Comparison of ENCODE assay signal across 10 cellular contexts in the genomic region with DNA sequence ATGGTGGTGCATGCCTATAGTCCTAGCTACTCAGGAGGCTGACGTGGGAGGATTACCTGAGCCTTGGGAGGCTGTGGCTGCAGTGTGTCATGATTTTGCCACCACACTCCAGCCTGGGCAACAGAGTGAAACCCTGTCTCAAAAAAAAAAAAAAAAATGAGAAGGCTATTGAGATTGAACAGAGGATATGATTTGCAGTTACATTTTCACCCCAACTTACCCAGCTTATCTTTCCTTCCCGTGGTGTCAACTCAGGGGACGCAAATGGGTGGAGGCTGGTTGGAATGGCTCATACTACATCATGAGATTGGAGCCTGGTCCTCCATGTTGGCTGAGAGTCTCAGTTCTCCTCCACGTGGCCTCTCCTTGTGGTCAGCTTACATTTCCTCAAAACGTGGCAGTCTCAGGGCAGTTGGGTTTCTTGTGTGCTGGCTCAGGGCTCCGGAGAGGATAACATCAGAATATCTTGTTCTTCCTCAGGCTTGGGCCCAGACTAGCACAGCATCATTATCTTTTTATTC. TPM values are rescaled to one million over a fixed set of nuclear protein-coding genes. Genes with fewer than 3 reads are reported as not detected.
DNase-seq lines count a peak whose midpoint lies in the region; ATAC-seq and TF ChIP-seq lines count a peak whose summit lies in the region.
"Had no signal": no experiment of that assay in that cellular context is flagged by ENCODE, and none has a peak within 500 bp of the region (broad histone marks: within the 10 kb centered on the region; RNA-seq: fewer than 3 reads in every experiment).

No MANE protein-coding gene starts in this region.

- H3K9me3 ChIP-seq in right atrium auricular region, result no peaks in the 10 kb centered on the region

- H3K36me3 Mint-ChIP-seq in activated T-cell treated with anti-CD3 and anti-CD28 coated beads, Interleukin-2, amount 50 U/mL, for 72 hours (ENCODE audit: insufficient read depth in 2 of 2), result peaks cover 8 to 19% of the 10 kb centered on the region in 2 donors
- H3K36me3 Mint-ChIP-seq in stimulated activated naive B cell treated with anti-CD40 and anti-IgM and Interleukin-4, amounts not matched to agents 10 μg/mL and 1 μg/mL and 100 μg/mL, for 72 hours, result peaks cover 15 to 26% of the 10 kb centered on the region in 2 donors
- H3K36me3 Mint-ChIP-seq in progenitor cell of endocrine pancreas (ENCODE audit: insufficient read depth), result no peaks in the 10 kb centered on the region

- H3K4me1 Mint-ChIP-seq in activated T-cell treated with anti-CD3 and anti-CD28 coated beads, Interleukin-2, amount 50 U/mL, for 72 hours (ENCODE audit: low read depth), result peaks cover 91% of the 10 kb centered on the region
- H3K4me1 Mint-ChIP-seq in stimulated activated naive B cell treated with anti-CD40 and anti-IgM and Interleukin-4, amounts not matched to agents 10 μg/mL and 1 μg/mL and 100 μg/mL, for 72 hours, result peaks cover 60 to 82% of the 10 kb centered on the region in 2 donors
- peaks cover 1% of the 10 kb centered on the region for H3K4me1 Mint-ChIP-seq in progenitor cell of endocrine pancreas (ENCODE audit: low read depth)

- peak overlapping the region; percentile 77 for H3K27ac Mint-ChIP-seq in activated T-cell treated with anti-CD3 and anti-CD28 coated beads, Interleukin-2, amount 50 U/mL, for 72 hours
- H3K27ac Mint-ChIP-seq in stimulated activated naive B cell treated with anti-CD40 and anti-IgM and Interleukin-4, amounts not matched to agents 10 μg/mL and 1 μg/mL and 100 μg/mL, for 72 hours, result peak overlapping the region; percentile 94
- H3K27ac Mint-ChIP-seq in progenitor cell of endocrine pancreas, result no peak overlapping the region

- peaks cover 0 to 12% of the 10 kb centered on the region in 2 donors for H3K4me1 ChIP-seq in right atrium auricular region

- H3K27ac ChIP-seq in right atrium auricular region, result peak overlapping the region in 1 of 2 donors; percentile 26

- TF ChIP-seq CTCF in right atrium auricular region (IDR thresholded peaks at IDR 0.05) (no peak), progenitor cell of endocrine pancreas (IDR thresholded peaks at IDR 0.05; ENCODE audit: unreplicated experiment) (no peak)

- DNase-seq in NOMO-1 (lab: John Stamatoyannopoulos, UW; ENCODE audit: unreplicated experiment in 2 of 2), result peak; percentile 10 to 54
- DNase-seq in activated T-cell treated with anti-CD3 and anti-CD28 coated beads, Interleukin-2, amount 50 U/mL, for 72 hours, result peak in 1 of 2 donors; percentile 57
- peak; percentile 62 for DNase-seq in right atrium auricular region (ENCODE audit: low spot score)
- DNase-seq in stimulated activated naive B cell treated with anti-CD40 and anti-IgM and Interleukin-4, amounts not matched to agents 10 μg/mL and 1 μg/mL and 100 μg/mL, for 72 hours, result no peak
- DNase-seq in glomerular visceral epithelial cell (ENCODE audit: extremely low spot score), result no peak
- DNase-seq in NCI-H774 (lab: John Stamatoyannopoulos, UW), result no peak
- no peak for DNase-seq in progenitor cell of endocrine pancreas (ENCODE audit: low spot score, unreplicated experiment)
- DNase-seq: activated CD4-positive, CD25-positive, alpha-beta regulatory T cell; NCI-H345 had no signal

- no peaks in the 10 kb centered on the region for H3K36me3 ChIP-seq in right atrium auricular region

- no peaks in the 10 kb centered on the region for H3K27me3 Mint-ChIP-seq in activated T-cell treated with anti-CD3 and anti-CD28 coated beads, Interleukin-2, amount 50 U/mL, for 72 hours (ENCODE audit: low read depth)
- no peaks in the 10 kb centered on the region for H3K27me3 Mint-ChIP-seq in stimulated activated naive B cell treated with anti-CD40 and anti-IgM and Interleukin-4, amounts not matched to agents 10 μg/mL and 1 μg/mL and 100 μg/mL, for 72 hours
- H3K27me3 Mint-ChIP-seq in progenitor cell of endocrine pancreas, result peaks cover 8% of the 10 kb centered on the region

- peak; percentile 46 to 67 for ATAC-seq in activated T-cell treated with anti-CD3 and anti-CD28 coated beads, Interleukin-2, amount 50 U/mL, for 72 hours (replicated peaks in 1 of 2)
- peak; percentile 40 to 45 for ATAC-seq in stimulated activated naive B cell treated with anti-CD40 and anti-IgM and Interleukin-4, amounts not matched to agents 10 μg/mL and 1 μg/mL and 100 μg/mL, for 72 hours (replicated peaks)
- no peak for ATAC-seq in GM21576 (IDR thresholded peaks at IDR 0.05; ENCODE audit: unreplicated experiment)

- no peaks in the 10 kb centered on the region for H3K27me3 ChIP-seq in right atrium auricular region

- no peak overlapping the region for H3K4me3 ChIP-seq in right atrium auricular region

- H3K4me3 Mint-ChIP-seq in activated T-cell treated with anti-CD3 and anti-CD28 coated beads, Interleukin-2, amount 50 U/mL, for 72 hours, result peak overlapping the region; percentile 55 to 70
- peak overlapping the region; percentile 18 to 56 for H3K4me3 Mint-ChIP-seq in stimulated activated naive B cell treated with anti-CD40 and anti-IgM and Interleukin-4, amounts not matched to agents 10 μg/mL and 1 μg/mL and 100 μg/mL, for 72 hours
- no peak overlapping the region for H3K4me3 Mint-ChIP-seq in progenitor cell of endocrine pancreas (ENCODE audit: low read depth)

- H3K9me3 Mint-ChIP-seq in activated T-cell treated with anti-CD3 and anti-CD28 coated beads, Interleukin-2, amount 50 U/mL, for 72 hours, result no peaks in the 10 kb centered on the region
- H3K9me3 Mint-ChIP-seq in stimulated activated naive B cell treated with anti-CD40 and anti-IgM and Interleukin-4, amounts not matched to agents 10 μg/mL and 1 μg/mL and 100 μg/mL, for 72 hours, result peaks cover 5 to 14% of the 10 kb centered on the region in 2 donors
- peaks cover 4% of the 10 kb centered on the region for H3K9me3 Mint-ChIP-seq in progenitor cell of endocrine pancreas (ENCODE audit: low read depth)

RNA-seq across cellular contexts. Expression of a gene that starts 17.2 kb away (rescaled TPM):
- total RNA-seq in activated T-cell treated with anti-CD3 and anti-CD28 coated beads, Interleukin-2, amount 50 U/mL, for 72 hours, result 100 to 1,000 TPM; 119 to 165 TPM
- 10 to 100 TPM; 24.0 to 35.8 TPM for total RNA-seq in right atrium auricular region
- total RNA-seq in progenitor cell of endocrine pancreas, result 26.2 and 27.1 TPM in 2 replicates

RNA-seq across cellular contexts. Expression of a gene that starts 28.0 kb away (rescaled TPM):
- 100 to 1,000 TPM; 313 to 348 TPM for total RNA-seq in activated T-cell treated with anti-CD3 and anti-CD28 coated beads, Interleukin-2, amount 50 U/mL, for 72 hours
- total RNA-seq in right atrium auricular region, result 10 to 100 TPM; 11.9 to 35.5 TPM
- total RNA-seq in progenitor cell of endocrine pancreas, result 23.4 and 23.6 TPM in 2 replicates

Comparison
In these comparisons a context has a peak if more than half of its experiments do, and no peak if none do; other contexts are left out.
1. DNase-seq: peak in NOMO-1 (2 of 2) and right atrium auricular region (single experiment); none in stimulated activated naive B cell treated with anti-CD40 and anti-IgM and Interleukin-4, amounts not matched to agents 10 μg/mL and 1 μg/mL and 100 μg/mL, for 72 hours (single experiment), glomerular visceral epithelial cell (single experiment), NCI-H774 (single experiment) and progenitor cell of endocrine pancreas (single experiment).
2. RNA of a gene that starts 28.0 kb away (total RNA-seq): 313 to 348 TPM in activated T-cell treated with anti-CD3 and anti-CD28 coated beads, Interleukin-2, amount 50 U/mL, for 72 hours; 11.9 to 35.5 TPM in right atrium auricular region and 23.4 to 23.6 TPM in progenitor cell of endocrine pancreas; every median in the first group is over 4 times any median in the second.